Comparison of ENCODE assay signal across 13 cellular contexts in the genomic region with DNA sequence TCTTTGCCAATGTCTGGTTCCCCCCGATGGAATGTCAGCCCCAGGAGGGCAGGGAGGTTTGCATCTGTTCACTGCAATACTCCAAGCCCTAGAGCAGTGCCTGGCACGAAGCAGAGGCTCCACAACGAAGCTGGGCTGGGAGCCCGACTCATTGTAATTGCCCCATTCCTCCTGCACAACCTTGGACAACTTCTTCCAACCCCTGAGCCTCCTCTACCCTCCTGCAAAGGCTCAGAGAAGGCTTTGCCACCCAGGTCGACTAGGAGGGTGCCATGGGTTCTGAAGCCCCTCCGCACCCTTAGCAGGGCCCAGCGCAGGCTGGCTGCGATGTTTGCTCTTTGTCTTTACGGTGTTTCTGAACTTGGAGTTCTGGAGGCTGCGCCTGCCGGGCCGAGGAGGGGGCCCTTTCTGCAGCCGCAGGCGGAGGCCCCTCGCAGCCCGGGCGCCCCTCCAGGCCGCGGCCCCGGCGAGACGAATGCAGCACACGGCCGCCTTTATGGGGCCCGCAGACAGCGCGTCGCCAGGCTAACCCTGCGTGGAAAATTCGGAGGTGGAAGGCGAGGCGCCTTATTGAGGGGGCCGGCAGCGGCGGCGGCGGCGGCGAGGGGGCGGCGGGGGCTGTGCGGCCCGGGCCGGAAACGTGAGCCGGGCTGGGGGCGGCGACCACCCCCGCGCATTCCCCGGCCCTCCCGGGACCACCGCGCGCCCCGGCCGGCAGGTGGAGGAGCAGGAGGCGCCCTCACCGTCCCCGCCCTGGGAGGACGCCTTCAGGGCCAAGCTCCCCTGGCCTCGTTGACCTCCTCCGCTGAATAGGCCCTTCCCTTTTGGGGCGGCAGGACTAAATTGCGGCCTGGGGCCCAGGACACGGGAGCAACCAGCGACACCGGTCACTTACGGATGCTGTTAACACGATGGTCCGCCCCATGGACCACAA. TPM values are rescaled to one million over a fixed set of nuclear protein-coding genes. Genes with fewer than 3 reads are reported as not detected.
DNase-seq lines count a peak whose midpoint lies in the region; ATAC-seq, FAIRE-seq and TF ChIP-seq lines count a peak whose summit lies in the region.
"Had no signal": no experiment of that assay in that cellular context is flagged by ENCODE, and none has a peak within 500 bp of the region (broad histone marks: within the 10 kb centered on the region; RNA-seq: fewer than 3 reads in every experiment).

No MANE protein-coding gene starts in this region.

- H3K9me3 ChIP-seq in A549 (no peaks in the 10 kb centered on the region), NT2/D1 (ENCODE audit: insufficient read depth, low read length) (no peaks in the 10 kb centered on the region), left ventricle myocardium inferior (replicated peaks) (no peaks in the 10 kb centered on the region), neuronal stem cell (replicated peaks in 1 of 2; ENCODE audit: control insufficient read depth in 2 of 2, insufficient read depth in 1 of 2, low read depth in 1 of 2, low read length in 2 of 2) (no peaks in the 10 kb centered on the region), ovary (no peaks in the 10 kb centered on the region)

- H3K27me3 ChIP-seq in NT2/D1 (ENCODE audit: insufficient read depth, insufficient read length): peaks cover 14% of the 10 kb centered on the region
- peaks cover 4% of the 10 kb centered on the region for H3K27me3 ChIP-seq in left ventricle myocardium inferior (ENCODE audit: low read depth)
- peaks cover 0 to 13% (median 0%) of the 10 kb centered on the region in 3 experiments for H3K27me3 ChIP-seq in neuronal stem cell (ENCODE audit: control insufficient read depth in 3 of 3, insufficient read depth in 3 of 3, low read depth in 1 of 3, low read length in 3 of 3)
- H3K27me3 ChIP-seq in ovary: no peaks in the 10 kb centered on the region

- peak overlapping the region; percentile 20 for H4K8ac ChIP-seq in neuronal stem cell (ENCODE audit: low read depth, low read length)

- H3K18ac ChIP-seq in neuronal stem cell (ENCODE audit: low read length): peak overlapping the region; percentile 29

- H2BK120ac ChIP-seq in neuronal stem cell (ENCODE audit: low read depth, low read length): no peak overlapping the region

- no peak overlapping the region for H2BK15ac ChIP-seq in neuronal stem cell (ENCODE audit: low read length)

- H3K4me1 ChIP-seq in A549 (no peaks in the 10 kb centered on the region), NT2/D1 (ENCODE audit: insufficient read depth, insufficient read length) (peaks cover 27% of the 10 kb centered on the region), left ventricle myocardium inferior (peaks cover 19% of the 10 kb centered on the region), neuronal stem cell (ENCODE audit: control insufficient read depth in 2 of 2, insufficient read depth in 1 of 2, low read depth in 1 of 2, low read length in 2 of 2) (peaks cover 12 to 15% of the 10 kb centered on the region in 2 donors), ovary (ENCODE audit: insufficient read depth) (no peaks in the 10 kb centered on the region)

- H2BK12ac ChIP-seq in neuronal stem cell (ENCODE audit: low read length): no peak overlapping the region

- no peak for TF ChIP-seq RAD21 in A549 (conservative IDR thresholded peaks at IDR 0.05 in 1 of 2, IDR thresholded peaks at IDR 0.05 in 1 of 2)

- WGBS in A549 (ENCODE audit: missing lambda C conversion rate): 85% methylated on average over 50 of the region's 71 CpGs
- WGBS in neuronal stem cell (ENCODE audit: extremely low coverage in 2 of 2, insufficient read length in 2 of 2, insufficient replicate concordance in 1 of 2), 2 donors: no CpG with 5 or more reads among the region's 71 CpGs
- WGBS in ovary, 3 donors: 18 to 30% (median 30%) methylated on average over 42 to 71 of the region's 71 CpGs

- H3K14ac ChIP-seq in neuronal stem cell (ENCODE audit: low read length): no peak overlapping the region

- intact Hi-C loops in left ventricle myocardium inferior (cut with micrococcal nuclease): no loop called here
- intact Hi-C loops in ovary (cut with DNase I): no loop called here

- no peak overlapping the region for H3K23ac ChIP-seq in neuronal stem cell (ENCODE audit: low read depth, low read length, poor library complexity)

- no peak overlapping the region for H4K91ac ChIP-seq in neuronal stem cell (ENCODE audit: low read depth, low read length, poor library complexity)

- peak overlapping the region in 1 of 2 experiments; percentile 6; a peak in 1 of 6 replicates for H3K27ac ChIP-seq in A549
- H3K27ac ChIP-seq in left ventricle myocardium inferior (replicated peaks): no peak overlapping the region
- no peak overlapping the region for H3K27ac ChIP-seq in neuronal stem cell (replicated peaks; ENCODE audit: low read length)
- no peak overlapping the region for H3K27ac ChIP-seq in ovary

- peak overlapping the region; percentile 96 for H2AFZ ChIP-seq in neuronal stem cell (ENCODE audit: low read length)

- no peak overlapping the region for H3K4ac ChIP-seq in neuronal stem cell (ENCODE audit: low read length)

- POLR2A ChIA-PET in A549 (lab: Yijun Ruan, JAX): no interaction called here

- no peaks in the 10 kb centered on the region for H3K79me1 ChIP-seq in neuronal stem cell (ENCODE audit: low read depth, low read length)

- H3K36me3 ChIP-seq in NT2/D1 (ENCODE audit: insufficient read depth, insufficient read length, low read length) (no peaks in the 10 kb centered on the region), left ventricle myocardium inferior (no peaks in the 10 kb centered on the region), neuronal stem cell (replicated peaks in 1 of 2; ENCODE audit: control insufficient read depth in 2 of 2, insufficient read depth in 2 of 2, low read length in 2 of 2) (no peaks in the 10 kb centered on the region), ovary (no peaks in the 10 kb centered on the region)

- no peak for FAIRE-seq in A549 (lab: Jason Lieb, UNC)

- H3K9ac ChIP-seq in NT2/D1 (ENCODE audit: insufficient read length, low read depth) (peak overlapping the region; percentile 61), neuronal stem cell (ENCODE audit: low read depth, low read length, poor library complexity) (no peak overlapping the region)

- peak overlapping the region; percentile 2 for H2BK5ac ChIP-seq in neuronal stem cell (ENCODE audit: low read length)

- DNase-seq in A549 (ENCODE audit: low read depth in 1 of 2, low spot score in 1 of 2) (no peak), NT2/D1 (ENCODE audit: low read depth, low spot score) (no peak), left ventricle myocardium inferior (no peak), neuronal stem cell (ENCODE audit: low spot score) (no peak), ovary (no peak), NOMO-1 (lab: John Stamatoyannopoulos, UW; ENCODE audit: unreplicated experiment in 2 of 2) (no peak), NK-92 (lab: John Stamatoyannopoulos, UW; ENCODE audit: unreplicated experiment) (no peak)
- DNase-seq: activated CD4-positive, alpha-beta T cell treated with anti-CD3 and anti-CD28 coated beads, Interleukin-2, amount 50 U/mL, for 4 hours; DMS79; foreskin melanocyte; NCI-H1417 treated with DMSO at 0.1 percent for 48 hours; T-helper 9 cell had no signal

- no peak overlapping the region for H3K4me2 ChIP-seq in A549
- peak overlapping the region; percentile 62 for H3K4me2 ChIP-seq in neuronal stem cell (ENCODE audit: insufficient read depth, low read length, poor library complexity, severe bottlenecking)

- H2AK5ac ChIP-seq in neuronal stem cell (ENCODE audit: low read depth, low read length): peak overlapping the region; percentile 30

- TF ChIP-seq POLR2A in A549 (IDR thresholded peaks at IDR 0.05; ENCODE audit: low read length) (no peak), ovary (IDR thresholded peaks at IDR 0.05) (no peak)

- ATAC-seq in A549 (peak; percentile 24 to 56; a peak in 2 of 6 replicates), HG03571 (IDR thresholded peaks at IDR 0.05; ENCODE audit: unreplicated experiment) (no peak)

- no peak overlapping the region for H3K4me3 ChIP-seq in A549
- H3K4me3 ChIP-seq in NT2/D1 (ENCODE audit: insufficient read length, low read depth): peak overlapping the region; percentile 29
- peak overlapping the region; percentile 33 for H3K4me3 ChIP-seq in left ventricle myocardium inferior
- peak overlapping the region in 1 of 2 donors; percentile 17 for H3K4me3 ChIP-seq in neuronal stem cell (ENCODE audit: low read length in 2 of 2)
- H3K4me3 ChIP-seq in ovary: no peak overlapping the region

- TF ChIP-seq EP300 in A549 (IDR thresholded peaks at IDR 0.05) (no peak), ovary (IDR thresholded peaks at IDR 0.05) (no peak)

- CTCF ChIA-PET in A549 (lab: Yijun Ruan, JAX): interaction anchor here (3.7 kb wide), 1 partner anchor 62 kb away, joined by 30 read pairs; no protein-coding TSS in a partner anchor

- TF ChIP-seq CTCF in A549 (IDR thresholded peaks at IDR 0.05) (no peak), left ventricle myocardium inferior (IDR thresholded peaks at IDR 0.05; ENCODE audit: borderline replicate concordance) (no peak), ovary (IDR thresholded peaks at IDR 0.05) (no peak)

TF ChIP-seq in A549, 52 proteins besides CTCF, POLR2A, EP300 and RAD21 (continues in another document):
- TF ChIP-seq, protein P1, sequence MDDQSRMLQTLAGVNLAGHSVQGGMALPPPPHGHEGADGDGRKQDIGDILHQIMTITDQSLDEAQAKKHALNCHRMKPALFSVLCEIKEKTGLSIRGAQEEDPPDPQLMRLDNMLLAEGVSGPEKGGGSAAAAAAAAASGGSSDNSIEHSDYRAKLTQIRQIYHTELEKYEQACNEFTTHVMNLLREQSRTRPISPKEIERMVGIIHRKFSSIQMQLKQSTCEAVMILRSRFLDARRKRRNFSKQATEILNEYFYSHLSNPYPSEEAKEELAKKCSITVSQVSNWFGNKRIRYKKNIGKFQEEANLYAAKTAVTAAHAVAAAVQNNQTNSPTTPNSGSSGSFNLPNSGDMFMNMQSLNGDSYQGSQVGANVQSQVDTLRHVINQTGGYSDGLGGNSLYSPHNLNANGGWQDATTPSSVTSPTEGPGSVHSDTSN (IDR thresholded peaks at IDR 0.05): no peak
- TF ChIP-seq RARB (CRISPR knock-in tag; IDR thresholded peaks at IDR 0.05) (no peak), RCOR1 (IDR thresholded peaks at IDR 0.05; ENCODE audit: low read depth, low read length) (no peak), ZSCAN20 (CRISPR knock-in tag; IDR thresholded peaks at IDR 0.05) (no peak), SREBF2 (IDR thresholded peaks at IDR 0.05) (no peak), RFX5 (IDR thresholded peaks at IDR 0.05) (no peak), CBX2 (IDR thresholded peaks at IDR 0.05; ENCODE audit: borderline replicate concordance, low read depth) (no peak), NFE2L2 (conservative IDR thresholded peaks at IDR 0.05; ENCODE audit: low read length) (no peak)

RNA-seq across cellular contexts. Expression of a gene that starts 27.0 kb away (rescaled TPM):
- 7.0 and 7.2 TPM in 2 replicates for polyA plus RNA-seq in A549 (2011; rRNA removed)
- polyA plus RNA-seq in A549 (2012; cell fraction: cytosol; rRNA removed): 14.0 and 21.4 TPM in 2 replicates
- 22.7 and 28.4 TPM in 2 replicates for polyA plus RNA-seq in A549 (2012; cell fraction: nucleus; rRNA removed)
- 8.0 to 11.1 TPM (median 10.7 TPM) in 3 replicates for polyA plus RNA-seq in A549 (2017; fragmentation: RNase III; extraction: RNeasy Plus Mini Kit Qiagen cat#74134 plus additional on column Dnase treatment)
- 3.8 and 6.0 TPM in 2 replicates for polyA minus RNA-seq in A549 (2011; rRNA and poly(A)+ RNA removed)
- 0.69 TPM for total RNA-seq in left ventricle myocardium inferior
- polyA plus RNA-seq in neuronal stem cell (2013, experiment 1 of 2): 3.5 TPM
- polyA plus RNA-seq in neuronal stem cell (2013, experiment 2 of 2): 3.7 TPM
- total RNA-seq in ovary: 1 to 10 TPM; 1.1 to 9.0 (median 1.7) TPM
- 1 to 10 TPM in 1 of 2 donors, under 1 TPM in 1; 0.95 to 5.5 TPM for polyA plus RNA-seq in ovary

Comparison
In these comparisons a context has a peak if more than half of its experiments do, and no peak if none do; other contexts are left out.
1. H3K4me3 ChIP-seq: peak in NT2/D1 (single experiment) and left ventricle myocardium inferior (single experiment); none in A549 (single experiment) and ovary (single experiment).